In genomic region chr1:19926296-19927129, GRCh38 we compare ENCODE assay signal across 1 cellular context.
TF ChIP-seq lines count a peak whose summit lies in the region.

No MANE protein-coding gene starts in this region.

TF ChIP-seq in endothelial cell of umbilical vein, 7 proteins besides CTCF, POLR2A, EP300 and RAD21:
- no peak for TF ChIP-seq MAX (IDR thresholded peaks at IDR 0.05; ENCODE audit: insufficient read depth, insufficient read length)
- no peak for TF ChIP-seq EZH2 (IDR thresholded peaks at IDR 0.05; ENCODE audit: borderline replicate concordance, low read depth, low read length, severe bottlenecking)
- peak; percentile 56 for TF ChIP-seq JUN (IDR thresholded peaks at IDR 0.05; ENCODE audit: borderline replicate concordance, insufficient read depth, insufficient read length, low read depth)
- TF ChIP-seq MYC (IDR thresholded peaks at IDR 0.05; ENCODE audit: low read depth, low read length): no peak
- no peak for TF ChIP-seq POLR2AphosphoS5 (IDR thresholded peaks at IDR 0.05; ENCODE audit: insufficient read depth, low read depth, low read length)
- TF ChIP-seq GATA2 (IDR thresholded peaks at IDR 0.05; ENCODE audit: insufficient read depth, insufficient read length, low read depth, low read length): no peak
- TF ChIP-seq FOS (IDR thresholded peaks at IDR 0.05; ENCODE audit: borderline replicate concordance, insufficient read depth, low read length): peak; percentile 55
